Comparison of ENCODE assay signal across 13 cellular contexts in the genomic region with DNA sequence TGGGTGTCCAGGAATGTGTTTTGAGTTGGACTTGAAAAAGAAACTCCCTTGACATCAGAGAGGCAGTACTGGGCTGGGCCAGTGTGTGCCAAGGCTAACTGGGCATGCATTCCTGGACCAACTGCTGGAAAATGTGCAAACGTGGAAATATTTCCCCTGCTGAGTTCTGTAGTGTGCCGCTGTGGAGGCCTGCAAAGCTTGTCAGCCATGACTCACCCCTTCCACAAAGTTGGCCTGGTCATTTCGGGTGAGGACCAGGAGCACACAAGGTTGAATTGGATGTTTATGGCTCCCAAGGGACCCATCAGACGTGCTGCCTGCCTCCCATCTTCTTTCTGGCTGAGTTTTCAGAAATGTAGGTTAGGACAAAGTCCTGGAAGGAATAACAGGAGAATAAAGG.
A peak's percentile ranks its signal among the peaks of the same experiment; 100 is the strongest.
DNase-seq lines count a peak whose midpoint lies in the region; ATAC-seq and TF ChIP-seq lines count a peak whose summit lies in the region.
"Had no signal": no experiment of that assay in that cellular context is flagged by ENCODE, and none has a peak within 500 bp of the region (broad histone marks: within the 10 kb centered on the region; RNA-seq: fewer than 3 reads in every experiment).

No MANE protein-coding gene starts in this region.

- H3K4me3 ChIP-seq in ACC112 (ENCODE audit: low read depth, low read length): no peak overlapping the region
- H3K4me3 ChIP-seq in choroid plexus epithelial cell (ENCODE audit: low read depth, low read length): no peak overlapping the region
- H3K4me3 ChIP-seq: BLaER1, SJCRH30 had no signal

- intact Hi-C loops in activated T-helper 1 cell treated with anti-CD3 and anti-CD28 coated beads, Interleukin-12 subunit alpha, Interleukin-12 subunit beta, Interleukin-2, Interleukin-4 antibody, amounts not matched to agents 30 ng/mL and 10 ng/mL and 1 ng/mL, durations not matched to agents 14 hours and 24 hours and 36 hours (cut with micrococcal nuclease): no loop called here

- ATAC-seq in GM21529 (IDR thresholded peaks at IDR 0.05; ENCODE audit: unreplicated experiment) (no peak), HG02870 (IDR thresholded peaks at IDR 0.05; ENCODE audit: unreplicated experiment) (no peak)

- H3K27me3 ChIP-seq in ACC112 (ENCODE audit: insufficient read depth, low read length): no peaks in the 10 kb centered on the region; the same call in 1 of the 2 replicates
- H3K27me3 ChIP-seq: BLaER1, SJCRH30 had no signal

- H2AFZ ChIP-seq in ACC112 (ENCODE audit: low read length, unreplicated experiment): no peak overlapping the region

- no peaks in the 10 kb centered on the region for H3K36me3 ChIP-seq in ACC112 (ENCODE audit: insufficient read depth, low read length)
- H3K36me3 ChIP-seq: BLaER1, SJCRH30 had no signal

- no peaks in the 10 kb centered on the region for H3K36me3 Mint-ChIP-seq in nephron progenitor cell (ENCODE audit: low read depth)
- H3K36me3 Mint-ChIP-seq in activated T-helper 1 cell treated with anti-CD3 and anti-CD28 coated beads, Interleukin-12 subunit alpha, Interleukin-12 subunit beta, Interleukin-2, Interleukin-4 antibody, amounts not matched to agents 30 ng/mL and 10 ng/mL and 1 ng/mL, durations not matched to agents 14 hours and 24 hours and 36 hours (ENCODE audit: low read depth): no peaks in the 10 kb centered on the region
- H3K36me3 Mint-ChIP-seq: activated naive CD4-positive, alpha-beta T cell treated with anti-CD3 and anti-CD28 coated beads, Interleukin-2, amount 10 ng/mL, durations not matched to agents 7 days and 5 days had no signal

- H3K4me1 ChIP-seq in ACC112 (ENCODE audit: control insufficient read depth, insufficient read depth, low read length, unreplicated experiment): peaks cover 18% of the 10 kb centered on the region
- H3K4me1 ChIP-seq: SJCRH30 had no signal

- H3K4me3 Mint-ChIP-seq in nephron progenitor cell: no peak overlapping the region
- no peak overlapping the region for H3K4me3 Mint-ChIP-seq in activated T-helper 1 cell treated with anti-CD3 and anti-CD28 coated beads, Interleukin-12 subunit alpha, Interleukin-12 subunit beta, Interleukin-2, Interleukin-4 antibody, amounts not matched to agents 30 ng/mL and 10 ng/mL and 1 ng/mL, durations not matched to agents 14 hours and 24 hours and 36 hours
- H3K4me3 Mint-ChIP-seq: activated naive CD4-positive, alpha-beta T cell treated with anti-CD3 and anti-CD28 coated beads, Interleukin-2, amount 10 ng/mL, durations not matched to agents 7 days and 5 days had no signal

- H3K9me3 Mint-ChIP-seq in nephron progenitor cell: no peaks in the 10 kb centered on the region
- no peaks in the 10 kb centered on the region for H3K9me3 Mint-ChIP-seq in activated T-helper 1 cell treated with anti-CD3 and anti-CD28 coated beads, Interleukin-12 subunit alpha, Interleukin-12 subunit beta, Interleukin-2, Interleukin-4 antibody, amounts not matched to agents 30 ng/mL and 10 ng/mL and 1 ng/mL, durations not matched to agents 14 hours and 24 hours and 36 hours
- H3K9me3 Mint-ChIP-seq: activated naive CD4-positive, alpha-beta T cell treated with anti-CD3 and anti-CD28 coated beads, Interleukin-2, amount 10 ng/mL, durations not matched to agents 7 days and 5 days had no signal

- DNase-seq in HS-27A (ENCODE audit: low read depth) (peak; percentile 90), choroid plexus epithelial cell (ENCODE audit: low read depth) (peak; percentile 84), nephron progenitor cell (peak; percentile 24), NCI-H345 treated with DMSO at 0.1 percent for 48 hours (lab: John Stamatoyannopoulos, UW; ENCODE audit: unreplicated experiment) (no peak)
- DNase-seq in activated T-helper 1 cell treated with anti-CD3 and anti-CD28 coated beads, Interleukin-12 subunit alpha, Interleukin-12 subunit beta, Interleukin-2, Interleukin-4 antibody, amounts not matched to agents 30 ng/mL and 10 ng/mL and 1 ng/mL, durations not matched to agents 14 hours and 24 hours and 36 hours (ENCODE audit: low spot score): no peak
- DNase-seq: activated CD4-positive, alpha-beta T cell treated with anti-CD3 and anti-CD28 coated beads for 48 hours; activated naive CD4-positive, alpha-beta T cell treated with anti-CD3 and anti-CD28 coated beads, Interleukin-2, amount 10 ng/mL, durations not matched to agents 7 days and 5 days; islet precursor cell had no signal

- TF ChIP-seq CTCF in choroid plexus epithelial cell (conservative IDR thresholded peaks at IDR 0.05; ENCODE audit: low read depth, low read length): no peak
- no peak for TF ChIP-seq CTCF in nephron progenitor cell (IDR thresholded peaks at IDR 0.05)

- peaks cover 60% of the 10 kb centered on the region for H3K27me3 Mint-ChIP-seq in nephron progenitor cell (ENCODE audit: low read depth, poor library complexity)
- H3K27me3 Mint-ChIP-seq in activated T-helper 1 cell treated with anti-CD3 and anti-CD28 coated beads, Interleukin-12 subunit alpha, Interleukin-12 subunit beta, Interleukin-2, Interleukin-4 antibody, amounts not matched to agents 30 ng/mL and 10 ng/mL and 1 ng/mL, durations not matched to agents 14 hours and 24 hours and 36 hours (ENCODE audit: insufficient read depth): peaks cover 6% of the 10 kb centered on the region

- H3K79me2 ChIP-seq in ACC112 (ENCODE audit: control insufficient read depth, insufficient read depth, low read length, unreplicated experiment): no peaks in the 10 kb centered on the region

- H3K27ac ChIP-seq in ACC112 (ENCODE audit: low read depth, low read length): peak overlapping the region; percentile 78
- H3K27ac ChIP-seq: BLaER1, SJCRH30 had no signal

- no peak overlapping the region for H3K27ac Mint-ChIP-seq in nephron progenitor cell
- no peak overlapping the region for H3K27ac Mint-ChIP-seq in activated T-helper 1 cell treated with anti-CD3 and anti-CD28 coated beads, Interleukin-12 subunit alpha, Interleukin-12 subunit beta, Interleukin-2, Interleukin-4 antibody, amounts not matched to agents 30 ng/mL and 10 ng/mL and 1 ng/mL, durations not matched to agents 14 hours and 24 hours and 36 hours
- H3K27ac Mint-ChIP-seq: activated naive CD4-positive, alpha-beta T cell treated with anti-CD3 and anti-CD28 coated beads, Interleukin-2, amount 10 ng/mL, durations not matched to agents 7 days and 5 days had no signal

- no peaks in the 10 kb centered on the region for H3K4me1 Mint-ChIP-seq in nephron progenitor cell
- H3K4me1 Mint-ChIP-seq in activated T-helper 1 cell treated with anti-CD3 and anti-CD28 coated beads, Interleukin-12 subunit alpha, Interleukin-12 subunit beta, Interleukin-2, Interleukin-4 antibody, amounts not matched to agents 30 ng/mL and 10 ng/mL and 1 ng/mL, durations not matched to agents 14 hours and 24 hours and 36 hours (ENCODE audit: low read depth): no peaks in the 10 kb centered on the region
- H3K4me1 Mint-ChIP-seq: activated naive CD4-positive, alpha-beta T cell treated with anti-CD3 and anti-CD28 coated beads, Interleukin-2, amount 10 ng/mL, durations not matched to agents 7 days and 5 days had no signal

Comparison
In these comparisons a context has a peak if more than half of its experiments do, and no peak if none do; other contexts are left out.
1. DNase-seq: peak in HS-27A (single experiment), choroid plexus epithelial cell (single experiment) and nephron progenitor cell (single experiment); none in NCI-H345 treated with DMSO at 0.1 percent for 48 hours (single experiment) and activated T-helper 1 cell treated with anti-CD3 and anti-CD28 coated beads, Interleukin-12 subunit alpha, Interleukin-12 subunit beta, Interleukin-2, Interleukin-4 antibody, amounts not matched to agents 30 ng/mL and 10 ng/mL and 1 ng/mL, durations not matched to agents 14 hours and 24 hours and 36 hours (single experiment).